Comparison of ENCODE assay signal across 20 cellular contexts in genomic region chr2:20216130-20217025, GRCh38. TPM values are rescaled to one million over a fixed set of nuclear protein-coding genes. Genes with fewer than 3 reads are reported as not detected.
DNase-seq lines count a peak whose midpoint lies in the region; ATAC-seq and TF ChIP-seq lines count a peak whose summit lies in the region.
"Had no signal": no experiment of that assay in that cellular context is flagged by ENCODE, and none has a peak within 500 bp of the region (broad histone marks: within the 10 kb centered on the region; RNA-seq: fewer than 3 reads in every experiment).

No MANE protein-coding gene starts in this region.

- H3K9ac ChIP-seq in MM.1S (ENCODE audit: low read length), result peak overlapping the region; percentile 92; the same call in 1 of the 2 replicates
- peak overlapping the region; percentile 62 for H3K9ac ChIP-seq in mammary epithelial cell (ENCODE audit: insufficient read depth, low read length)
- no peak overlapping the region for H3K9ac ChIP-seq in GM23248

- H3K79me2 ChIP-seq in MM.1S (ENCODE audit: low read length), result peaks cover 99% of the 10 kb centered on the region
- H3K79me2 ChIP-seq in mammary epithelial cell (ENCODE audit: insufficient read depth, low read length), result peaks cover 100% of the 10 kb centered on the region
- no peaks in the 10 kb centered on the region for H3K79me2 ChIP-seq in GM23248 (ENCODE audit: insufficient read depth)

- no peak for TF ChIP-seq POLR2A in GM18505 (IDR thresholded peaks at IDR 0.05; ENCODE audit: borderline replicate concordance, extremely low read depth, insufficient read depth, insufficient read length)

- H3F3A ChIP-seq in MM.1S (ENCODE audit: insufficient read depth, low read length) (peaks cover 100% of the 10 kb centered on the region), GM23248 (ENCODE audit: insufficient read depth) (peaks cover 11% of the 10 kb centered on the region)

- H3K9me3 ChIP-seq in MM.1S (replicated peaks; ENCODE audit: insufficient read depth, low read length), result no peaks in the 10 kb centered on the region
- H3K9me3 ChIP-seq in mammary epithelial cell (replicated peaks; ENCODE audit: insufficient read depth, low read length), result no peaks in the 10 kb centered on the region
- H3K9me3 ChIP-seq in GM23248 (ENCODE audit: low read depth), result no peaks in the 10 kb centered on the region
- H3K9me3 ChIP-seq: A549, left lung had no signal

- intact Hi-C loops in mammary epithelial cell (cut with micrococcal nuclease), result no loop called here

- H3K27me3 ChIP-seq in MM.1S (replicated peaks; ENCODE audit: insufficient read depth, low read length), result no peaks in the 10 kb centered on the region
- H3K27me3 ChIP-seq in mammary epithelial cell (ENCODE audit: insufficient read depth, low read length), result no peaks in the 10 kb centered on the region
- no peaks in the 10 kb centered on the region for H3K27me3 ChIP-seq in GM23248 (replicated peaks; ENCODE audit: insufficient read depth)

- TF ChIP-seq CTCF in MM.1S (IDR thresholded peaks at IDR 0.05; ENCODE audit: low read length), result no peak
- no peak for TF ChIP-seq CTCF in mammary epithelial cell (conservative IDR thresholded peaks at IDR 0.05 in 1 of 2, IDR thresholded peaks at IDR 0.05 in 1 of 2; ENCODE audit: extremely low read depth in 1 of 2, insufficient read depth in 1 of 2, low read depth in 1 of 2, low read length in 2 of 2)

- no TSS peak for BruUV-seq in mammary epithelial cell (replicated peaks; lab: Mats Ljungman, UMichigan)

- H4K20me1 ChIP-seq in MM.1S (ENCODE audit: insufficient read depth, low read length) (no peaks in the 10 kb centered on the region), mammary epithelial cell (ENCODE audit: insufficient read depth, low read length) (no peaks in the 10 kb centered on the region), GM23248 (ENCODE audit: insufficient read depth) (no peaks in the 10 kb centered on the region)

- H2AFZ ChIP-seq in MM.1S (ENCODE audit: low read length) (no peak overlapping the region), mammary epithelial cell (ENCODE audit: low read depth, low read length) (no peak overlapping the region), GM23248 (no peak overlapping the region)

- dilution Hi-C loops in mammary epithelial cell (cut with HindIII; ENCODE audit: low sequenced_read_pairs), result no loop called here

- H3K36me3 ChIP-seq in MM.1S (replicated peaks; ENCODE audit: insufficient read depth, low read length), result 0 out of 2 replicates have a peak, but pooled peaks cover 6% of the 10 kb centered on the region
- H3K36me3 ChIP-seq in mammary epithelial cell (ENCODE audit: insufficient read depth, low read length), result peaks cover 26% of the 10 kb centered on the region
- H3K36me3 ChIP-seq in GM23248 (ENCODE audit: low read depth), result no peaks in the 10 kb centered on the region
- H3K36me3 ChIP-seq: left lung had no signal

- 58% methylated on average over 8 of the region's 22 CpGs for WGBS in mammary epithelial cell (ENCODE audit: low coverage, missing lambda C conversion rate)
- 85 to 87% methylated on average over 22 of the region's 22 CpGs for WGBS in GM23248 (ENCODE audit: low coverage in 1 of 2, low lambda C conversion rate in 2 of 2, missing lambda C conversion rate in 2 of 2), 2 experiments

- H3K4me3 ChIP-seq in MM.1S (ENCODE audit: low read length), result 0 out of 2 replicates have a peak overlapping the region, but pooled peaks have one; percentile 14
- H3K4me3 ChIP-seq in mammary epithelial cell (replicated peaks in 1 of 3; ENCODE audit: insufficient read depth in 1 of 3, low read depth in 2 of 3, low read length in 3 of 3), result peak overlapping the region in 1 of 3 experiments; percentile 7
- no peak overlapping the region for H3K4me3 ChIP-seq in skin epidermis
- H3K4me3 ChIP-seq in GM23248, result no peak overlapping the region
- H3K4me3 ChIP-seq: A549, left lung had no signal

- CTCF ChIA-PET in mammary epithelial cell (lab: Charles Lee; ENCODE audit: low non-redundant PET), result no interaction called here

- ATAC-seq in left lobe of liver (peak; percentile 0), GM18498 (IDR thresholded peaks at IDR 0.05; ENCODE audit: unreplicated experiment) (no peak), GM18505 (IDR thresholded peaks at IDR 0.05; ENCODE audit: unreplicated experiment) (no peak), GM19452 (IDR thresholded peaks at IDR 0.05; ENCODE audit: unreplicated experiment) (no peak)
- ATAC-seq: activated T-helper 17 cell treated with anti-CD3 and anti-CD28 coated beads, Interleukin-2, amount 50 U/mL, for 72 hours; SK-N-SH treated with all-trans-retinoic acid at 6 μM for 48 hours had no signal

- H3K9me2 ChIP-seq in MM.1S (replicated peaks; ENCODE audit: insufficient read depth, low read length), result no peaks in the 10 kb centered on the region
- H3K9me2 ChIP-seq in GM23248 (ENCODE audit: insufficient read depth), result no peaks in the 10 kb centered on the region

- H3K4me2 ChIP-seq in MM.1S (ENCODE audit: low read depth, low read length), result peak overlapping the region; percentile 93
- H3K4me2 ChIP-seq in mammary epithelial cell (ENCODE audit: insufficient read depth, low read depth, low read length), result peak overlapping the region; percentile 93
- H3K4me2 ChIP-seq in GM23248 (ENCODE audit: unreplicated experiment), result no peak overlapping the region
- H3K4me2 ChIP-seq: A549 had no signal

- H3K4me1 ChIP-seq in MM.1S (ENCODE audit: low read length), result peaks cover 98% of the 10 kb centered on the region
- peaks cover 99% of the 10 kb centered on the region for H3K4me1 ChIP-seq in mammary epithelial cell (ENCODE audit: insufficient read depth, low read length)
- H3K4me1 ChIP-seq in GM23248 (ENCODE audit: insufficient read depth), result peaks cover 9% of the 10 kb centered on the region

- peak overlapping the region; percentile 98 for H3K27ac ChIP-seq in MM.1S (ENCODE audit: low read length)
- H3K27ac ChIP-seq in mammary epithelial cell (ENCODE audit: insufficient read depth, low read depth, low read length), result peak overlapping the region; percentile 90
- peak overlapping the region in 20 of 21 experiments; percentile 15 to 98 (median 82) for H3K27ac ChIP-seq in skin epidermis
- H3K27ac ChIP-seq in GM23248, result no peak overlapping the region

- DNase-seq in MM.1S (no peak), mammary epithelial cell (no peak), left lobe of liver (ENCODE audit: low spot score) (peak; percentile 58), GM23248 (no peak)
- DNase-seq: activated CD8-positive, alpha-beta memory T cell treated with anti-CD3 and anti-CD28 coated beads, Interleukin-2, amount 50 U/mL, for 4 hours; anterior cingulate cortex; head of caudate nucleus; Kasumi-1; left lung; NCI-H2029; NCI-H2227 treated with DMSO at 0.1 percent for 48 hours; NCI-H69 had no signal

- in situ Hi-C loops in mammary epithelial cell (cut with MboI; ENCODE audit: low sequenced_read_pairs in 2 of 2), result no loop called here
- in situ Hi-C loops in GM23248 (cut with MboI), result no loop called here

RNA-seq across cellular contexts. Expression of gene SDC1, which starts 8.6 kb away (rescaled TPM):
- total RNA-seq in mammary epithelial cell (1,000 to 10,000 TPM in 1 of 2 donors, 100 to 1,000 TPM in 1; 574 to 1,408 TPM), left lobe of liver (537 TPM)
- polyA plus RNA-seq in mammary epithelial cell (1,215 TPM), GM23248 (2016; fragmentation: Nextera tagmentation; extraction: Ambion mirVana) (24.5 and 25.6 TPM in 2 replicates)
- polyA minus RNA-seq in mammary epithelial cell, result 602 TPM
- total RNA-seq in GM23248 (2014; rRNA removed; shearing (Covaris generic)), result 32.5 and 33.1 TPM in 2 replicates
- total RNA-seq: B cell had no signal

Comparison
In these comparisons a context has a peak if more than half of its experiments do, and no peak if none do; other contexts are left out.
1. RNA of gene SDC1, which starts 8.6 kb away (total RNA-seq): 574 to 1,408 TPM in mammary epithelial cell and 537 TPM in left lobe of liver (single experiment); 32.5 to 33.1 TPM in GM23248; every median in the first group is over 10 times any median in the second.